In the genomic region with DNA sequence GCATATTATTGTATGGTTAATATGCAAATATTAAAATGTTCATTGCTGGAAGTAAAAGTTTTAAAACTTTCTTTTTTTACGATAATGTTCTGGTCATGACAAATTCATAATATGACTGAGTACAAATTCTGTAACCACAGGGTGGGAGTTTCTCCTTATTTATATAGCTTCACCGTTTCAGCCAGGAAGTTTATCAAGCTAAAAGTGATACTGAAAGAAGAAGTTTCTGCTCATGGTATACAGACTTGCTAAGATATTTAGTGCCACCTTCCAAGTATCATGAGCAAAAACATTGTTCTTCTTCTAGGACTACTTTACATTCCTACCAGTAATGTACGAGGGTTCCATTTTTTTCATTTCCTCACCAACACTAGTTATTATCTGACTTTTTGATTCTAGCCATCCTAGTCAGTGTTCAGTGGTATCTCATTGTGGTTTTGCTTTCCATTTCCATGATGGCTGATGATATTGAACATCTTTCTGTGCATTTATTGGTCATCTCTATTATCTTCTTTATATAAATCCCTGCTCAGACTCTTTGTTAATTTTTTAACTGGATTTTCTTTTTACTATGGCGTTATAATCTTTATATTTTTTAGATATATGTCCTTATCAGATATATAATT, we compare ENCODE assay signal across 1 cellular context.
TF ChIP-seq lines count a peak whose summit lies in the region.

No MANE protein-coding gene starts in this region.

TF ChIP-seq in GM23338, 12 proteins besides CTCF, POLR2A, EP300 and RAD21 (continued from another document):
- TF ChIP-seq, protein P1, sequence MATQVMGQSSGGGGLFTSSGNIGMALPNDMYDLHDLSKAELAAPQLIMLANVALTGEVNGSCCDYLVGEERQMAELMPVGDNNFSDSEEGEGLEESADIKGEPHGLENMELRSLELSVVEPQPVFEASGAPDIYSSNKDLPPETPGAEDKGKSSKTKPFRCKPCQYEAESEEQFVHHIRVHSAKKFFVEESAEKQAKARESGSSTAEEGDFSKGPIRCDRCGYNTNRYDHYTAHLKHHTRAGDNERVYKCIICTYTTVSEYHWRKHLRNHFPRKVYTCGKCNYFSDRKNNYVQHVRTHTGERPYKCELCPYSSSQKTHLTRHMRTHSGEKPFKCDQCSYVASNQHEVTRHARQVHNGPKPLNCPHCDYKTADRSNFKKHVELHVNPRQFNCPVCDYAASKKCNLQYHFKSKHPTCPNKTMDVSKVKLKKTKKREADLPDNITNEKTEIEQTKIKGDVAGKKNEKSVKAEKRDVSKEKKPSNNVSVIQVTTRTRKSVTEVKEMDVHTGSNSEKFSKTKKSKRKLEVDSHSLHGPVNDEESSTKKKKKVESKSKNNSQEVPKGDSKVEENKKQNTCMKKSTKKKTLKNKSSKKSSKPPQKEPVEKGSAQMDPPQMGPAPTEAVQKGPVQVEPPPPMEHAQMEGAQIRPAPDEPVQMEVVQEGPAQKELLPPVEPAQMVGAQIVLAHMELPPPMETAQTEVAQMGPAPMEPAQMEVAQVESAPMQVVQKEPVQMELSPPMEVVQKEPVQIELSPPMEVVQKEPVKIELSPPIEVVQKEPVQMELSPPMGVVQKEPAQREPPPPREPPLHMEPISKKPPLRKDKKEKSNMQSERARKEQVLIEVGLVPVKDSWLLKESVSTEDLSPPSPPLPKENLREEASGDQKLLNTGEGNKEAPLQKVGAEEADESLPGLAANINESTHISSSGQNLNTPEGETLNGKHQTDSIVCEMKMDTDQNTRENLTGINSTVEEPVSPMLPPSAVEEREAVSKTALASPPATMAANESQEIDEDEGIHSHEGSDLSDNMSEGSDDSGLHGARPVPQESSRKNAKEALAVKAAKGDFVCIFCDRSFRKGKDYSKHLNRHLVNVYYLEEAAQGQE (IDR thresholded peaks at IDR 0.05; ENCODE audit: unreplicated experiment) = no peak
- no peak for TF ChIP-seq EZH2 (IDR thresholded peaks at IDR 0.05; ENCODE audit: low read depth, unreplicated experiment)
- TF ChIP-seq, protein P2, sequence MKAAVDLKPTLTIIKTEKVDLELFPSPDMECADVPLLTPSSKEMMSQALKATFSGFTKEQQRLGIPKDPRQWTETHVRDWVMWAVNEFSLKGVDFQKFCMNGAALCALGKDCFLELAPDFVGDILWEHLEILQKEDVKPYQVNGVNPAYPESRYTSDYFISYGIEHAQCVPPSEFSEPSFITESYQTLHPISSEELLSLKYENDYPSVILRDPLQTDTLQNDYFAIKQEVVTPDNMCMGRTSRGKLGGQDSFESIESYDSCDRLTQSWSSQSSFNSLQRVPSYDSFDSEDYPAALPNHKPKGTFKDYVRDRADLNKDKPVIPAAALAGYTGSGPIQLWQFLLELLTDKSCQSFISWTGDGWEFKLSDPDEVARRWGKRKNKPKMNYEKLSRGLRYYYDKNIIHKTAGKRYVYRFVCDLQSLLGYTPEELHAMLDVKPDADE (IDR thresholded peaks at IDR 0.05) = no peak
